In the genomic region with DNA sequence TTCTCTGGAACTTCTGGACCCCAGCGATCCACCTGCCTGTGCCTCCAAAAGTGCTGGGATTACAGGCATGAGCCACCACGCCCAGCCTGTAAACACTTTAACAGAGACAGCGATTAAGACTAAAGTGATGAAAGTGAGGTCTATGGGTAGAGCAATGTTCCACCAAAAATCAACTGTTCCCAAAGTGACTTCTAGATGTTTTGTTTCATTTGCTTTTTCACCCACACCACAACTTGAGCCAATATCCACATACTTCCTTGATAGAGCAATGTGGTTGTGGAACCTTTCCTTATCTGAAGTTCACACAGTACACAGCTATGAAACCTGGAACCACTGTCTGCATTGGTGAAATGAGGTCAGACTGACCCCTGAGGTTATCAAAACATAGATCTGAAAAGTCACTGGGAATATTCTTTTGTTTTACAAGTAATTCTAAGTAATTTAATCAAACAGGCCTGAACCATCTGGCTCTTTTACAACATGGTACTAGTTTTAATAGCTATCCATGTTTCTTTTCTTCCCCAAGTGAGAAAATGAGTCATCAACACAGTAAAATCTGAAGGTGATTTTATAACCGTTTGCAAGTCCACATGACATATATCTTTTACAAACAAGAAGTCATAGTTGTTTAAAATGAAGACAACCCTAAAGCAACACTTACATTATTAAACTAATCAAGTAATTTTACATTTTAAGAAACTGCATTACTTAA, we compare ENCODE assay signal across 9 cellular contexts.
DNase-seq lines count a peak whose midpoint lies in the region; ATAC-seq, FAIRE-seq and TF ChIP-seq lines count a peak whose summit lies in the region.
"Had no signal": no experiment of that assay in that cellular context is flagged by ENCODE, and none has a peak within 500 bp of the region (broad histone marks: within the 10 kb centered on the region; RNA-seq: fewer than 3 reads in every experiment).

No MANE protein-coding gene starts in this region.

- H3K4me3 ChIP-seq in HL-60 (replicated peaks; ENCODE audit: insufficient read depth, low read length) (no peak overlapping the region), astrocyte of the cerebellum (ENCODE audit: low read depth, low read length) (no peak overlapping the region), keratinocyte (ENCODE audit: control insufficient read depth in 2 of 3, extremely low read depth in 1 of 3, insufficient read depth in 2 of 3, low read depth in 1 of 3, low read length in 3 of 3) (no peak overlapping the region), transverse colon (no peak overlapping the region)

- no peaks in the 10 kb centered on the region for H3K9me1 ChIP-seq in keratinocyte (ENCODE audit: control insufficient read depth, extremely low read depth, insufficient read depth, low read length)

- H4K20me1 ChIP-seq in keratinocyte (ENCODE audit: control insufficient read depth, extremely low read depth, insufficient read depth, low read length): no peaks in the 10 kb centered on the region

- DNase-seq in HL-60 (ENCODE audit: low read depth in 1 of 2, low spot score in 1 of 2) (no peak), astrocyte of the cerebellum (ENCODE audit: low read depth) (peak; percentile 56), keratinocyte (ENCODE audit: low read depth, low spot score) (no peak), transverse colon (no peak), AML-193 (lab: John Stamatoyannopoulos, UW) (no peak), ureter (ENCODE audit: low spot score) (no peak)
- DNase-seq: RPMI8226 had no signal

- H3K36me3 ChIP-seq in keratinocyte (ENCODE audit: control insufficient read depth in 2 of 2, extremely low read depth in 1 of 2, insufficient read depth in 2 of 2, low read length in 2 of 2) (no peaks in the 10 kb centered on the region), transverse colon (no peaks in the 10 kb centered on the region)

- ATAC-seq in HG03280 (IDR thresholded peaks at IDR 0.05; ENCODE audit: unreplicated experiment): no peak
- ATAC-seq in esophagus mucosa: no peak

- no peak overlapping the region for H2AFZ ChIP-seq in keratinocyte (ENCODE audit: control insufficient read depth, low read length)

- WGBS in transverse colon (ENCODE audit: low coverage in 1 of 2), 2 donors: 0 to 39% methylated on average over 1 to 4 of the region's 4 CpGs

- H3K27me3 ChIP-seq in HL-60 (ENCODE audit: insufficient read depth, poor library complexity, severe bottlenecking) (no peaks in the 10 kb centered on the region), keratinocyte (ENCODE audit: control insufficient read depth, extremely low read depth, insufficient read depth, low read length) (no peaks in the 10 kb centered on the region), transverse colon (no peaks in the 10 kb centered on the region)

- H3K4me1 ChIP-seq in keratinocyte (ENCODE audit: control insufficient read depth, extremely low read depth, insufficient read depth, low read length): peaks cover 32% of the 10 kb centered on the region
- peaks cover 14 to 38% (median 19%) of the 10 kb centered on the region in 4 donors for H3K4me1 ChIP-seq in transverse colon

- H3K9ac ChIP-seq in keratinocyte (ENCODE audit: control insufficient read depth, extremely low read depth, insufficient read depth, low read length): no peak overlapping the region

- intact Hi-C loops in transverse colon (cut with DNase I; ENCODE audit: low total_unique reads): no loop called here

- peak overlapping the region; percentile 27 for H3K27ac ChIP-seq in HL-60 (replicated peaks)
- no peak overlapping the region for H3K27ac ChIP-seq in keratinocyte (ENCODE audit: control insufficient read depth, insufficient read depth, low read length)
- H3K27ac ChIP-seq in transverse colon: peak overlapping the region; percentile 48 to 78 (median 74)

- in situ Hi-C loops in astrocyte of the cerebellum (cut with HindIII; ENCODE audit: low sequenced_read_pairs): no loop called here
- in situ Hi-C loops in transverse colon (cut with MboI; ENCODE audit: low pct_ligation_motif_present in 1 of 4, low pct_unique_long_range_greater_than_20kb in 1 of 4, low sequenced_read_pairs in 3 of 4): no loop called here

- TF ChIP-seq CTCF in HL-60 (IDR thresholded peaks at IDR 0.05; ENCODE audit: insufficient read depth, low read length): no peak
- no peak for TF ChIP-seq CTCF in astrocyte of the cerebellum (IDR thresholded peaks at IDR 0.05; ENCODE audit: low read depth, low read length, missing control alignments)
- no peak for TF ChIP-seq CTCF in keratinocyte (optimal IDR thresholded peaks at IDR 0.05 in 1 of 3, IDR thresholded peaks at IDR 0.05 in 1 of 3, conservative IDR thresholded peaks at IDR 0.05 in 1 of 3; ENCODE audit: extremely low read depth in 1 of 3, insufficient read depth in 2 of 3, low read length in 3 of 3)
- TF ChIP-seq CTCF in transverse colon (IDR thresholded peaks at IDR 0.05): no peak

- no peak overlapping the region for H3K4me2 ChIP-seq in keratinocyte (ENCODE audit: control insufficient read depth, extremely low read depth, insufficient read depth, low read depth, low read length)

- FAIRE-seq in keratinocyte (lab: Jason Lieb, UNC): peak; percentile 53

- no peaks in the 10 kb centered on the region for H3K9me3 ChIP-seq in keratinocyte (ENCODE audit: control insufficient read depth, low read depth, low read length)
- no peaks in the 10 kb centered on the region for H3K9me3 ChIP-seq in transverse colon

- H3K79me2 ChIP-seq in keratinocyte (ENCODE audit: control insufficient read depth, insufficient read depth, low read length): no peaks in the 10 kb centered on the region

- dilution Hi-C loops in keratinocyte (cut with MboI; ENCODE audit: extremely low pct_ligation_motif_present, low sequenced_read_pairs): no loop called here

- no peak for TF ChIP-seq EP300 in transverse colon (IDR thresholded peaks at IDR 0.05; ENCODE audit: low read depth)

- no peak for TF ChIP-seq POLR2A in transverse colon (IDR thresholded peaks at IDR 0.05)
